15 cellular contexts compared by ENCODE assay signal in the genomic region with DNA sequence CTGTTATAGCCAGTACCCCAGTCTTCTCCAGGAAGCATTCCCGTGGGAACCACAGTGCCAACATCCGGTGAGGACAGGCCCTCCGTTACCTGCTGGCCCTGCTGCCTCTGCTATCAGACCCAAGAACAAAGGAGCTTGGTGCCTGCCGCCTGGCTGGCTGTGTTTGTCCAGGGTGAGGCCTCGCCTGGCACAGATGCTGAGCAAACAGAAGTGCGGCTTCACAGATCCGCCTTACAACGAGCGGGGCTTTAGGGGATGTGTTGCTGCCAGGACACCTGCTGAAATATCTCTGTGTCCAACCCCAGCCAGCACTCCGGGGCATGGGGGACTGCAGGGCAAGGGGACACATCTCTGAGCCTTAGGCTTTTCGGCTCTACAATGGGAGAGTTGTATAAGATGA. TPM values are rescaled to one million over a fixed set of nuclear protein-coding genes. Genes with fewer than 3 reads are reported as not detected.
A peak's percentile ranks its signal among the peaks of the same experiment; 100 is the strongest.
DNase-seq lines count a peak whose midpoint lies in the region; FAIRE-seq and TF ChIP-seq lines count a peak whose summit lies in the region.
"Had no signal": no experiment of that assay in that cellular context is flagged by ENCODE, and none has a peak within 500 bp of the region (broad histone marks: within the 10 kb centered on the region; RNA-seq: fewer than 3 reads in every experiment).

No MANE protein-coding gene starts in this region.

- H3K36me3 ChIP-seq in colonic mucosa (no peaks in the 10 kb centered on the region), stomach (no peaks in the 10 kb centered on the region)
- H3K36me3 ChIP-seq: thyroid gland had no signal

- peak; percentile 92 for DNase-seq in NCI-H1092 treated with DMSO at 0.1 percent for 48 hours (lab: John Stamatoyannopoulos, UW)
- DNase-seq in NCI-H510A (lab: John Stamatoyannopoulos, UW) = peak; percentile 89
- peak; percentile 86 for DNase-seq in colonic mucosa
- peak; percentile 95 for DNase-seq in stomach
- no peak for DNase-seq in GM19239 (ENCODE audit: insufficient read length, low spot score)
- no peak for DNase-seq in GDM1 (lab: John Stamatoyannopoulos, UW)
- DNase-seq in stimulated activated CD4-positive, alpha-beta T cell treated with anti-CD3 and anti-CD28 coated beads, Interleukin-2, amount 100 ng/mL, for 24 hours = no peak
- DNase-seq: activated CD8-positive, alpha-beta T cell treated with anti-CD3 and anti-CD28 coated beads, Interleukin-2, amount 10 ng/mL, durations not matched to agents 7 days and 5 days; GF-D8; hippocampal formation; stimulated activated CD4-positive, alpha-beta T cell treated with anti-CD3 and anti-CD28 coated beads, Interleukin-1b, Interleukin-23, amount 100 ng/mL, for 48 hours; thyroid gland had no signal

- TF ChIP-seq POLR2A in stomach (IDR thresholded peaks at IDR 0.05) = no peak

- H3K9ac ChIP-seq in colonic mucosa (ENCODE audit: low read depth in 2 of 2, low read length in 2 of 2) = peak overlapping the region; percentile 13 to 36

- H3K4me3 ChIP-seq in colonic mucosa (no peak overlapping the region), stomach (no peak overlapping the region)
- H3K4me3 ChIP-seq: thyroid gland had no signal

- TF ChIP-seq EP300 in stomach (IDR thresholded peaks at IDR 0.05) = no peak

- no peak for TF ChIP-seq CTCF in colonic mucosa (IDR thresholded peaks at IDR 0.05)
- TF ChIP-seq CTCF in stomach (IDR thresholded peaks at IDR 0.05) = peak in 1 of 7 experiments; percentile 14

- H3K4me1 ChIP-seq in colonic mucosa (peaks cover 6% of the 10 kb centered on the region), stomach (peaks cover 25 to 78% (median 68%) of the 10 kb centered on the region in 4 donors)

- H3K27ac ChIP-seq in colonic mucosa = peak overlapping the region; percentile 11
- peak overlapping the region; percentile 58 to 89 (median 70) for H3K27ac ChIP-seq in stomach
- H3K27ac ChIP-seq: thyroid gland had no signal

- 31 to 59% (median 37%) methylated on average over 7 to 11 of the region's 11 CpGs for WGBS in stomach, 5 donors

- H3K9me3 ChIP-seq in colonic mucosa (no peaks in the 10 kb centered on the region), stomach (no peaks in the 10 kb centered on the region)
- H3K9me3 ChIP-seq: thyroid gland had no signal

- intact Hi-C loops in colonic mucosa (cut with DNase I) (no loop called here), stomach (cut with DNase I; ENCODE audit: low total_unique reads) (no loop called here)

- FAIRE-seq in GM19239 (lab: Jason Lieb, UNC) = no peak
- FAIRE-seq: TTC549 had no signal

- H3K27me3 ChIP-seq in colonic mucosa (no peaks in the 10 kb centered on the region), stomach (peaks cover 0 to 23% (median 0%) of the 10 kb centered on the region in 3 donors)
- H3K27me3 ChIP-seq: thyroid gland had no signal

RNA-seq across cellular contexts. Expression of a gene that starts 2.2 kb away (rescaled TPM):
- 10 to 100 TPM; 40.1 to 64.2 TPM for total RNA-seq in colonic mucosa
- 10 to 100 TPM; 20.4 to 33.3 (median 22.8) TPM for total RNA-seq in stomach
- 10 to 100 TPM in 1 of 3 donors, 1 to 10 TPM in 2; 2.9 to 25.1 (median 8.5) TPM for polyA plus RNA-seq in stomach
- total RNA-seq: activated T-helper 2 cell treated with anti-CD3 and anti-CD28 coated beads, Interferon-gamma antibody, Interleukin-2, Interleukin-4, amounts not matched to agents 10 μg/mL and 5 μg/mL and 100 μg/mL, durations not matched to agents 14 hours and 24 hours and 36 hours; naive thymus-derived CD8-positive, alpha-beta T cell had no signal

Comparison
In these comparisons a context has a peak if more than half of its experiments do, and no peak if none do; other contexts are left out.
1. DNase-seq: peak in NCI-H1092 treated with DMSO at 0.1 percent for 48 hours (single experiment), NCI-H510A (single experiment), colonic mucosa (single experiment) and stomach (single experiment); none in GM19239 (single experiment), GDM1 (single experiment) and stimulated activated CD4-positive, alpha-beta T cell treated with anti-CD3 and anti-CD28 coated beads, Interleukin-2, amount 100 ng/mL, for 24 hours (0 of 2).